2 cellular contexts compared by ENCODE assay signal in genomic region chr2:3163401-3163800, GRCh38.
TF ChIP-seq lines count a peak whose summit lies in the region.

No MANE protein-coding gene starts in this region.

TF ChIP-seq in HCT116, 20 proteins besides CTCF, POLR2A, EP300 and RAD21:
- 0 out of 2 replicates have a peak, but pooled peaks have one; percentile 16 for TF ChIP-seq CBX3 (IDR thresholded peaks at IDR 0.05; ENCODE audit: low read depth)
- TF ChIP-seq ELF1 (IDR thresholded peaks at IDR 0.05; ENCODE audit: borderline replicate concordance, low read depth), result no peak
TF ChIP-seq in HCT116: peak in this region for 1.

TF ChIP-seq in GM12878, 131 proteins besides CTCF, POLR2A, EP300 and RAD21:
- no peak for TF ChIP-seq ZSCAN29 (IDR thresholded peaks at IDR 0.05)
- no peak for TF ChIP-seq IKZF1 (conservative IDR thresholded peaks at IDR 0.05)
- no peak for TF ChIP-seq FOS (IDR thresholded peaks at IDR 0.05; ENCODE audit: borderline replicate concordance, extremely low read depth, insufficient read length)
- TF ChIP-seq CHD4 (IDR thresholded peaks at IDR 0.05), result no peak
- no peak for TF ChIP-seq BACH1 (IDR thresholded peaks at IDR 0.05; ENCODE audit: borderline replicate concordance)
- no peak for TF ChIP-seq PAX8 (IDR thresholded peaks at IDR 0.05)
- TF ChIP-seq CEBPB (IDR thresholded peaks at IDR 0.05; ENCODE audit: borderline replicate concordance in 1 of 2, low read depth in 2 of 2, low read length in 2 of 2), result no peak
- no peak for TF ChIP-seq BMI1 (IDR thresholded peaks at IDR 0.05; ENCODE audit: borderline replicate concordance)
- TF ChIP-seq ETV6 (conservative IDR thresholded peaks at IDR 0.05 in 1 of 2, IDR thresholded peaks at IDR 0.05 in 1 of 2; ENCODE audit: borderline replicate concordance in 1 of 2, low read depth in 1 of 2), result no peak
- TF ChIP-seq PML (IDR thresholded peaks at IDR 0.05; ENCODE audit: low read length), result no peak
- no peak for TF ChIP-seq ESRRA (IDR thresholded peaks at IDR 0.05; ENCODE audit: low read length)
- no peak for TF ChIP-seq NR2C2 (IDR thresholded peaks at IDR 0.05; ENCODE audit: borderline replicate concordance, control insufficient read depth, insufficient read length, low read depth)
TF ChIP-seq in GM12878: peak in this region for 0.
